ENCODE assay signal across 17 cellular contexts in the genomic region with DNA sequence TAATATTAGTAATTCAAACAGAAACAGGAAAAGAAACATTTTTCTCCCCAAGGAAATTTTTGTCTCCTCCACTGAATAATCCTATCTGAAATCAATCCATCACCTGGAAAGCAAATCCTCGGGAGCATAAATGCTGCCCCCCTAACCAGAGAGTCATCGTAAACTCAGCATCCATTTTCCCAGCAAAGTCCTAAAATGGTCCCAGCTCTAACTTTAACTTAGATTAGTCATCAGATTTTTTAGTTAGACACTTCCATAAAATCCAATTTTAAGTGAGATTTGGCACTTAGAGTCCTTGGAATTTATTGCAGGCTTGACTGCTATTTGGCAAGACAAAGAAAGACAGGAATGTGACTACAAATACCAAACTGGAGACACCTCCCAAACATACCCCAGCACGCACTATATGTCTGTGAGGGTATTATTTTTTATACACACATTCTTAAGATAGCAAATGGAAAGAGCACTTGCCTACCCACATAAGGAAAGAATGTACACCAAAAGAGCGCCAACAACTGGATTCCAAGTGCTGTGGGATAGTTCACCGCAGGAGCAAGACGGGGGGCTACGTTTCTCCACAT. TPM values are rescaled to one million over a fixed set of nuclear protein-coding genes. Genes with fewer than 3 reads are reported as not detected.
A peak's percentile ranks its signal among the peaks of the same experiment; 100 is the strongest.
DNase-seq lines count a peak whose midpoint lies in the region; ATAC-seq, FAIRE-seq and TF ChIP-seq lines count a peak whose summit lies in the region.
"Had no signal": no experiment of that assay in that cellular context is flagged by ENCODE, and none has a peak within 500 bp of the region (broad histone marks: within the 10 kb centered on the region; RNA-seq: fewer than 3 reads in every experiment).

No MANE protein-coding gene starts in this region.

- H3K4me3 ChIP-seq in AG10803 (ENCODE audit: low read length), result no peak overlapping the region
- H3K4me3 ChIP-seq in SK-N-SH (ENCODE audit: low read depth in 2 of 2, low read length in 1 of 2), result no peak overlapping the region
- no peak overlapping the region for H3K4me3 ChIP-seq in fibroblast of the aortic adventitia (ENCODE audit: low read depth, low read length)
- H3K4me3 ChIP-seq in skeletal muscle satellite cell (ENCODE audit: low read length), result no peak overlapping the region
- H3K4me3 ChIP-seq in HepG2 (replicated peaks in 1 of 3; ENCODE audit: insufficient read depth in 1 of 3, low read depth in 2 of 3, low read length in 3 of 3), result no peak overlapping the region
- H3K4me3 ChIP-seq: ovary, smooth muscle cell, tibial nerve had no signal

- no peaks in the 10 kb centered on the region for H3K9me3 ChIP-seq in SK-N-SH
- H3K9me3 ChIP-seq in skeletal muscle satellite cell (replicated peaks; ENCODE audit: low read length), result no peaks in the 10 kb centered on the region
- no peaks in the 10 kb centered on the region for H3K9me3 ChIP-seq in HepG2 (ENCODE audit: low read length)
- H3K9me3 ChIP-seq: ovary, tibial nerve had no signal

- H3K36me3 ChIP-seq in SK-N-SH (replicated peaks in 1 of 2; ENCODE audit: control insufficient read depth in 1 of 2, insufficient read depth in 2 of 2, low read length in 1 of 2), result peaks cover 71 to 92% of the 10 kb centered on the region in 2 experiments
- H3K36me3 ChIP-seq in skeletal muscle satellite cell (ENCODE audit: insufficient read depth, low read length), result peaks cover 70% of the 10 kb centered on the region
- H3K36me3 ChIP-seq in HepG2 (replicated peaks in 1 of 2; ENCODE audit: control insufficient read depth in 1 of 2, insufficient read depth in 2 of 2, low read length in 2 of 2), result peaks cover 14 to 68% of the 10 kb centered on the region in 2 experiments
- H3K36me3 ChIP-seq: ovary had no signal

- no peaks in the 10 kb centered on the region for H3K9me2 ChIP-seq in SK-N-SH

- intact Hi-C loops in HepG2 (cut with micrococcal nuclease; ENCODE audit: unreplicated experiment), result no loop called here

- H3F3A ChIP-seq in SK-N-SH (replicated peaks; ENCODE audit: insufficient read depth), result peaks cover 7% of the 10 kb centered on the region

- H4K20me1 ChIP-seq in SK-N-SH (ENCODE audit: insufficient read depth) (no peaks in the 10 kb centered on the region), HepG2 (ENCODE audit: insufficient read depth, low read length) (no peaks in the 10 kb centered on the region)

- WGBS in SK-N-SH (ENCODE audit: low lambda C conversion rate), result 78% methylated on average over 7 of the region's 7 CpGs
- WGBS in HepG2 (ENCODE audit: low lambda C conversion rate), result 97% methylated on average over 7 of the region's 7 CpGs

- CTCF ChIA-PET in SK-N-SH (lab: Yijun Ruan, JAX), result interaction anchor here (1.7 to 3.5 kb wide), 2 partner anchors 24 to 35 kb away, joined by 3 to 18 read pairs; no protein-coding TSS in a partner anchor
- CTCF ChIA-PET in HepG2 (lab: Yijun Ruan, JAX; ENCODE audit: low intra/inter-chr PET ratio, low total read pairs), result no interaction called here

- H3K9ac ChIP-seq in SK-N-SH (no peak overlapping the region), skeletal muscle satellite cell (ENCODE audit: low read depth, low read length) (peak overlapping the region; percentile 10), HepG2 (ENCODE audit: insufficient read depth, low read depth, low read length) (no peak overlapping the region)

- DNase-seq in AG10803 (ENCODE audit: low read depth) (peak; percentile 89), SK-N-SH (no peak), fibroblast of the aortic adventitia (ENCODE audit: low read depth) (peak; percentile 95), NCI-H524 (lab: John Stamatoyannopoulos, UW) (no peak), HepG2 (ENCODE audit: low spot score) (no peak)
- DNase-seq in activated CD4-positive, alpha-beta T cell treated with anti-CD3 and anti-CD28 coated beads, Interleukin-2, amount 50 U/mL, for 1 hour, result no peak
- DNase-seq: activated CD4-positive, alpha-beta T cell treated with anti-CD3 and anti-CD28 coated beads for 4 hours; central memory CD4-positive, alpha-beta T cell; HCEC 1CT; MV-4-11; NCI-H2029 treated with DMSO at 0.1 percent for 48 hours; ovary had no signal

- BruUV-seq in HepG2 (replicated peaks; lab: Mats Ljungman, UMichigan), result no TSS peak

- no peak overlapping the region for H3K4me2 ChIP-seq in SK-N-SH
- H3K4me2 ChIP-seq in skeletal muscle satellite cell (ENCODE audit: low read length), result peak overlapping the region; percentile 32
- H3K4me2 ChIP-seq in HepG2 (ENCODE audit: low read depth, low read length), result no peak overlapping the region
- H3K4me2 ChIP-seq: smooth muscle cell had no signal

- FAIRE-seq in HepG2 (lab: Jason Lieb, UNC), result no peak
- FAIRE-seq: frontal cortex had no signal

- H3K4me1 ChIP-seq in SK-N-SH (ENCODE audit: control insufficient read depth in 1 of 2, insufficient read depth in 2 of 2, low read depth in 1 of 2, low read length in 1 of 2), result no peaks in the 10 kb centered on the region; a peak in 1 of 4 replicates
- H3K4me1 ChIP-seq in skeletal muscle satellite cell (ENCODE audit: control insufficient read depth, insufficient read depth, low read length), result peaks cover 9% of the 10 kb centered on the region
- H3K4me1 ChIP-seq in HepG2 (ENCODE audit: insufficient read depth, low read length), result no peaks in the 10 kb centered on the region

- TF ChIP-seq RAD21 in SK-N-SH (IDR thresholded peaks at IDR 0.05; ENCODE audit: low read length), result no peak
- no peak for TF ChIP-seq RAD21 in HepG2 (CRISPR knock-in tag; IDR thresholded peaks at IDR 0.05)

- in situ Hi-C loops in HepG2 (cut with HindIII; ENCODE audit: extremely low pct_ligation_motif_present, low pct_unique_long_range_greater_than_20kb), result no loop called here

- TF ChIP-seq EP300 in SK-N-SH (IDR thresholded peaks at IDR 0.05; ENCODE audit: borderline replicate concordance in 1 of 2, low read depth in 1 of 2, low read length in 1 of 2) (no peak), HepG2 (IDR thresholded peaks at IDR 0.05; ENCODE audit: low read depth in 2 of 2, low read length in 2 of 2) (no peak), HepG2 (CRISPR knock-in tag; IDR thresholded peaks at IDR 0.05; ENCODE audit: borderline replicate concordance) (no peak)

- no peak for TF ChIP-seq POLR2A in HepG2 (IDR thresholded peaks at IDR 0.05; ENCODE audit: insufficient read depth in 1 of 2, low read depth in 2 of 2, low read length in 2 of 2)

- POLR2A ChIA-PET in SK-N-SH (lab: Yijun Ruan, JAX) (no interaction called here), HepG2 (lab: Yijun Ruan, JAX) (no interaction called here)

- H2AFZ ChIP-seq in SK-N-SH (ENCODE audit: low read depth), result no peak overlapping the region
- H2AFZ ChIP-seq in HepG2 (ENCODE audit: low read length), result no peak overlapping the region

- ATAC-seq in HG03280 (IDR thresholded peaks at IDR 0.05; ENCODE audit: unreplicated experiment) (no peak), HepG2 (no peak)

- no peaks in the 10 kb centered on the region for H3K27me3 ChIP-seq in SK-N-SH (ENCODE audit: insufficient read depth)
- no peaks in the 10 kb centered on the region for H3K27me3 ChIP-seq in skeletal muscle satellite cell (ENCODE audit: control insufficient read depth, insufficient read depth, low read length)
- no peaks in the 10 kb centered on the region for H3K27me3 ChIP-seq in HepG2 (ENCODE audit: control insufficient read depth in 1 of 2, insufficient read depth in 2 of 2, low read length in 2 of 2)
- H3K27me3 ChIP-seq: ovary, tibial nerve had no signal

- TF ChIP-seq CTCF in AG10803 (conservative IDR thresholded peaks at IDR 0.05; ENCODE audit: low read length), result no peak
- TF ChIP-seq CTCF in SK-N-SH (IDR thresholded peaks at IDR 0.05), result no peak
- no peak for TF ChIP-seq CTCF in fibroblast of the aortic adventitia (IDR thresholded peaks at IDR 0.05; ENCODE audit: insufficient read depth, low read length)
- no peak for TF ChIP-seq CTCF in HepG2 (CRISPR knock-in tag; IDR thresholded peaks at IDR 0.05)

- H3K27ac ChIP-seq in SK-N-SH (ENCODE audit: low read depth in 2 of 2, low read length in 1 of 2), result peak overlapping the region; percentile 23 to 58; a peak in 1 of 4 replicates
- no peak overlapping the region for H3K27ac ChIP-seq in HepG2 (ENCODE audit: extremely low read length, insufficient read depth, low read length)
- H3K27ac ChIP-seq: ovary, tibial nerve had no signal

- H3K79me2 ChIP-seq in SK-N-SH (ENCODE audit: insufficient read depth) (peaks cover 12% of the 10 kb centered on the region; the same call in 1 of the 2 replicates), HepG2 (ENCODE audit: insufficient read depth, low read length) (no peaks in the 10 kb centered on the region)

RNA-seq across cellular contexts. Expression of a gene that starts 15.4 kb away (rescaled TPM):
- polyA plus RNA-seq in SK-N-SH (2012; rRNA removed) (28.6 and 32.7 TPM in 2 replicates), HepG2 (2011; rRNA removed) (11.0 and 11.4 TPM in 2 replicates)
- polyA plus RNA-seq in SK-N-SH (2012; cell fraction: cytosol; rRNA removed), result 32.0 and 37.7 TPM in 2 replicates
- 30.1 and 30.7 TPM in 2 replicates for polyA plus RNA-seq in SK-N-SH (2012; cell fraction: nucleus; rRNA removed)
- total RNA-seq in fibroblast of the aortic adventitia (ENCODE audit: low replicate concordance) (22.1 and 69.7 TPM in 2 replicates), HepG2 (2016; rRNA removed; fragmentation: Illumina TruSeq; extraction: Trizol) (50.3 and 69.5 TPM in 2 replicates)
- total RNA-seq in skeletal muscle satellite cell (2012; rRNA removed), result 28.1 and 29.9 TPM in 2 replicates
- total RNA-seq in HepG2 (2016; cell fraction: cytosol; rRNA removed; fragmentation: Illumina TruSeq; extraction: Trizol; ENCODE audit: low read depth), result 3.1 and 4.2 TPM in 2 replicates
- 51.9 and 71.9 TPM in 2 replicates for total RNA-seq in HepG2 (2016; cell fraction: insoluble cytoplasmic fraction; rRNA removed; fragmentation: Illumina TruSeq; extraction: Trizol)
- total RNA-seq in HepG2 (2016; cell fraction: membrane; rRNA removed; fragmentation: Illumina TruSeq; extraction: Trizol), result 10.6 and 11.3 TPM in 2 replicates
- 32.1 and 34.3 TPM in 2 replicates for total RNA-seq in HepG2 (2016; cell fraction: nucleus; rRNA removed; fragmentation: Illumina TruSeq; extraction: Trizol)
- 8.5 and 10.4 TPM in 2 replicates for polyA plus RNA-seq in HepG2 (2011; cell fraction: cytosol; rRNA removed)
- polyA plus RNA-seq in HepG2 (2011; cell fraction: nucleus; rRNA removed), result 9.3 and 11.8 TPM in 2 replicates
- 12.4 and 14.8 TPM in 2 replicates for polyA plus RNA-seq in HepG2 (2012)
- polyA plus RNA-seq in HepG2 (2016; cell fraction: cytosol; fragmentation: Illumina TruSeq; extraction: Trizol; ENCODE audit: low read depth), result 4.1 and 4.2 TPM in 2 replicates
- polyA plus RNA-seq in HepG2 (2016; cell fraction: insoluble cytoplasmic fraction; fragmentation: Illumina TruSeq; extraction: Trizol; ENCODE audit: low read depth), result 56.4 and 64.1 TPM in 2 replicates
- 7.3 TPM in 2 replicates for polyA plus RNA-seq in HepG2 (2016; cell fraction: membrane; fragmentation: Illumina TruSeq; extraction: Trizol; ENCODE audit: low read depth)
- polyA plus RNA-seq in HepG2 (2016; cell fraction: nucleus; fragmentation: Illumina TruSeq; extraction: Trizol; ENCODE audit: insufficient read depth, low read depth), result 35.9 and 42.3 TPM in 2 replicates
- polyA minus RNA-seq in HepG2 (2011; rRNA and poly(A)+ RNA removed; ENCODE audit: low replicate concordance), result 15.5 and 28.5 TPM in 2 replicates
- 7.4 and 12.4 TPM in 2 replicates for polyA minus RNA-seq in HepG2 (2011; cell fraction: cytosol; rRNA and poly(A)+ RNA removed)
- polyA minus RNA-seq in HepG2 (2011; cell fraction: nucleus; rRNA and poly(A)+ RNA removed), result 28.8 and 30.6 TPM in 2 replicates

RNA-seq across cellular contexts. Expression of a gene that starts 15.4 kb away (rescaled TPM):
- polyA plus RNA-seq in SK-N-SH (2012; rRNA removed) (7.6 and 10.8 TPM in 2 replicates), HepG2 (2011; rRNA removed) (7.9 and 10.8 TPM in 2 replicates)
- polyA plus RNA-seq in SK-N-SH (2012; cell fraction: cytosol; rRNA removed), result 11.5 and 15.3 TPM in 2 replicates
- 2.8 and 6.3 TPM in 2 replicates for polyA plus RNA-seq in SK-N-SH (2012; cell fraction: nucleus; rRNA removed)
- total RNA-seq in fibroblast of the aortic adventitia (ENCODE audit: low replicate concordance) (9.3 and 18.3 TPM in 2 replicates), HepG2 (2016; rRNA removed; fragmentation: Illumina TruSeq; extraction: Trizol) (5.6 and 5.9 TPM in 2 replicates)
- 7.4 and 10.9 TPM in 2 replicates for total RNA-seq in skeletal muscle satellite cell (2012; rRNA removed)
- 2.8 and 3.3 TPM in 2 replicates for total RNA-seq in HepG2 (2016; cell fraction: cytosol; rRNA removed; fragmentation: Illumina TruSeq; extraction: Trizol; ENCODE audit: low read depth)
- total RNA-seq in HepG2 (2016; cell fraction: insoluble cytoplasmic fraction; rRNA removed; fragmentation: Illumina TruSeq; extraction: Trizol), result 4.9 and 6.3 TPM in 2 replicates
- total RNA-seq in HepG2 (2016; cell fraction: membrane; rRNA removed; fragmentation: Illumina TruSeq; extraction: Trizol), result 6.2 and 6.3 TPM in 2 replicates
- 3.9 and 4.2 TPM in 2 replicates for total RNA-seq in HepG2 (2016; cell fraction: nucleus; rRNA removed; fragmentation: Illumina TruSeq; extraction: Trizol)
- 5.5 and 8.7 TPM in 2 replicates for polyA plus RNA-seq in HepG2 (2011; cell fraction: cytosol; rRNA removed)
- polyA plus RNA-seq in HepG2 (2011; cell fraction: nucleus; rRNA removed), result 2.3 and 3.2 TPM in 2 replicates
- 10.1 and 12.1 TPM in 2 replicates for polyA plus RNA-seq in HepG2 (2012)
- polyA plus RNA-seq in HepG2 (2016; cell fraction: cytosol; fragmentation: Illumina TruSeq; extraction: Trizol; ENCODE audit: low read depth), result 2.8 and 3.1 TPM in 2 replicates
- 6.1 and 6.3 TPM in 2 replicates for polyA plus RNA-seq in HepG2 (2016; cell fraction: insoluble cytoplasmic fraction; fragmentation: Illumina TruSeq; extraction: Trizol; ENCODE audit: low read depth)
- polyA plus RNA-seq in HepG2 (2016; cell fraction: membrane; fragmentation: Illumina TruSeq; extraction: Trizol; ENCODE audit: low read depth), result 5.4 and 5.6 TPM in 2 replicates
- polyA plus RNA-seq in HepG2 (2016; cell fraction: nucleus; fragmentation: Illumina TruSeq; extraction: Trizol; ENCODE audit: insufficient read depth, low read depth), result 3.6 and 4.3 TPM in 2 replicates
- 5.1 and 6.9 TPM in 2 replicates for polyA minus RNA-seq in HepG2 (2011; rRNA and poly(A)+ RNA removed; ENCODE audit: low replicate concordance)
- polyA minus RNA-seq in HepG2 (2011; cell fraction: cytosol; rRNA and poly(A)+ RNA removed), result 3.3 and 4.0 TPM in 2 replicates
- 9.0 and 14.3 TPM in 2 replicates for polyA minus RNA-seq in HepG2 (2011; cell fraction: nucleus; rRNA and poly(A)+ RNA removed)

RNA-seq across cellular contexts. Expression of a gene that starts 24.8 kb away (rescaled TPM):
- polyA plus RNA-seq in SK-N-SH (2012; rRNA removed), result 2.7 and 3.4 TPM in 2 replicates
- 1.3 and 1.4 TPM in 2 replicates for polyA plus RNA-seq in SK-N-SH (2012; cell fraction: cytosol; rRNA removed)
- 15.5 and 27.6 TPM in 2 replicates for polyA plus RNA-seq in SK-N-SH (2012; cell fraction: nucleus; rRNA removed)
- 0.45 and 1.1 TPM in 2 replicates for total RNA-seq in fibroblast of the aortic adventitia (ENCODE audit: low replicate concordance)
- total RNA-seq in skeletal muscle satellite cell (2012; rRNA removed), result 0.51 and 111 TPM in 2 replicates
- 1.6 and 4.5 TPM in 2 replicates for total RNA-seq in HepG2 (2016; rRNA removed; fragmentation: Illumina TruSeq; extraction: Trizol)
- 0.97 and 2.0 TPM in 2 replicates for total RNA-seq in HepG2 (2016; cell fraction: cytosol; rRNA removed; fragmentation: Illumina TruSeq; extraction: Trizol; ENCODE audit: low read depth)
- 2.4 and 4.8 TPM in 2 replicates for total RNA-seq in HepG2 (2016; cell fraction: insoluble cytoplasmic fraction; rRNA removed; fragmentation: Illumina TruSeq; extraction: Trizol)
- total RNA-seq in HepG2 (2016; cell fraction: membrane; rRNA removed; fragmentation: Illumina TruSeq; extraction: Trizol), result 0.59 and 2.3 TPM in 2 replicates
- 6.7 and 8.5 TPM in 2 replicates for total RNA-seq in HepG2 (2016; cell fraction: nucleus; rRNA removed; fragmentation: Illumina TruSeq; extraction: Trizol)
- 2.5 and 4.3 TPM in 2 replicates for polyA plus RNA-seq in HepG2 (2011; rRNA removed)
- 0.53 and 0.67 TPM in 2 replicates for polyA plus RNA-seq in HepG2 (2011; cell fraction: cytosol; rRNA removed)
- polyA plus RNA-seq in HepG2 (2011; cell fraction: nucleus; rRNA removed), result 11.9 and 14.9 TPM in 2 replicates
- polyA plus RNA-seq in HepG2 (2012), result 5.1 and 5.5 TPM in 2 replicates
- polyA plus RNA-seq in HepG2 (2016; cell fraction: cytosol; fragmentation: Illumina TruSeq; extraction: Trizol; ENCODE audit: low read depth), result 0.67 and 0.83 TPM in 2 replicates
- 1.8 and 2.2 TPM in 2 replicates for polyA plus RNA-seq in HepG2 (2016; cell fraction: insoluble cytoplasmic fraction; fragmentation: Illumina TruSeq; extraction: Trizol; ENCODE audit: low read depth)
- polyA plus RNA-seq in HepG2 (2016; cell fraction: membrane; fragmentation: Illumina TruSeq; extraction: Trizol; ENCODE audit: low read depth), result 0.50 and 0.54 TPM in 2 replicates
- 23.0 and 26.3 TPM in 2 replicates for polyA plus RNA-seq in HepG2 (2016; cell fraction: nucleus; fragmentation: Illumina TruSeq; extraction: Trizol; ENCODE audit: insufficient read depth, low read depth)
- 1.3 and 1.7 TPM in 2 replicates for polyA minus RNA-seq in HepG2 (2011; rRNA and poly(A)+ RNA removed; ENCODE audit: low replicate concordance)
- 0.70 TPM in 1 of 2 replicates, not detected in the other for polyA minus RNA-seq in HepG2 (2011; cell fraction: cytosol; rRNA and poly(A)+ RNA removed)
- 5.0 and 5.2 TPM in 2 replicates for polyA minus RNA-seq in HepG2 (2011; cell fraction: nucleus; rRNA and poly(A)+ RNA removed)

RNA-seq across cellular contexts. Expression of a gene that starts 47.9 kb away (rescaled TPM):
- polyA plus RNA-seq in SK-N-SH (2012; rRNA removed), result 2.7 and 3.1 TPM in 2 replicates
- 1.1 and 1.9 TPM in 2 replicates for polyA plus RNA-seq in SK-N-SH (2012; cell fraction: cytosol; rRNA removed)
- polyA plus RNA-seq in SK-N-SH (2012; cell fraction: nucleus; rRNA removed), result 0.88 and 3.4 TPM in 2 replicates
- total RNA-seq in fibroblast of the aortic adventitia (ENCODE audit: low replicate concordance), result 4.1 and 6.2 TPM in 2 replicates
- total RNA-seq in skeletal muscle satellite cell (2012; rRNA removed), result 1.3 and 2.3 TPM in 2 replicates
- 0.73 and 2.2 TPM in 2 replicates for total RNA-seq in HepG2 (2016; rRNA removed; fragmentation: Illumina TruSeq; extraction: Trizol)
- 1.3 and 1.8 TPM in 2 replicates for total RNA-seq in HepG2 (2016; cell fraction: cytosol; rRNA removed; fragmentation: Illumina TruSeq; extraction: Trizol; ENCODE audit: low read depth)
- 1.7 and 2.0 TPM in 2 replicates for total RNA-seq in HepG2 (2016; cell fraction: insoluble cytoplasmic fraction; rRNA removed; fragmentation: Illumina TruSeq; extraction: Trizol)
- 1.8 and 2.3 TPM in 2 replicates for total RNA-seq in HepG2 (2016; cell fraction: membrane; rRNA removed; fragmentation: Illumina TruSeq; extraction: Trizol)
- 1.0 and 1.6 TPM in 2 replicates for total RNA-seq in HepG2 (2016; cell fraction: nucleus; rRNA removed; fragmentation: Illumina TruSeq; extraction: Trizol)
- 1.3 and 1.8 TPM in 2 replicates for polyA plus RNA-seq in HepG2 (2011; rRNA removed)
- polyA plus RNA-seq in HepG2 (2011; cell fraction: cytosol; rRNA removed), result 0.56 and 1.4 TPM in 2 replicates
- polyA plus RNA-seq in HepG2 (2011; cell fraction: nucleus; rRNA removed), result 0.87 and 1.0 TPM in 2 replicates
- 1.2 and 3.6 TPM in 2 replicates for polyA plus RNA-seq in HepG2 (2012)
- 2.8 and 3.3 TPM in 2 replicates for polyA plus RNA-seq in HepG2 (2016; cell fraction: cytosol; fragmentation: Illumina TruSeq; extraction: Trizol; ENCODE audit: low read depth)
- 1.4 and 2.6 TPM in 2 replicates for polyA plus RNA-seq in HepG2 (2016; cell fraction: insoluble cytoplasmic fraction; fragmentation: Illumina TruSeq; extraction: Trizol; ENCODE audit: low read depth)
- polyA plus RNA-seq in HepG2 (2016; cell fraction: membrane; fragmentation: Illumina TruSeq; extraction: Trizol; ENCODE audit: low read depth), result 1.4 and 1.9 TPM in 2 replicates
- 2.5 and 5.7 TPM in 2 replicates for polyA plus RNA-seq in HepG2 (2016; cell fraction: nucleus; fragmentation: Illumina TruSeq; extraction: Trizol; ENCODE audit: insufficient read depth, low read depth)
- polyA minus RNA-seq in HepG2 (2011; rRNA and poly(A)+ RNA removed; ENCODE audit: low replicate concordance), result 0.50 TPM in 1 of 2 replicates, not detected in the other
- polyA minus RNA-seq in HepG2 (2011; cell fraction: cytosol; rRNA and poly(A)+ RNA removed), result 0.26 and 1.3 TPM in 2 replicates
- polyA minus RNA-seq in HepG2 (2011; cell fraction: nucleus; rRNA and poly(A)+ RNA removed), result 0.64 and 1.4 TPM in 2 replicates

Comparison
In these comparisons a context has a peak if more than half of its experiments do, and no peak if none do; other contexts are left out.
1. DNase-seq: peak in AG10803 (single experiment) and fibroblast of the aortic adventitia (single experiment); none in SK-N-SH (single experiment), activated CD4-positive, alpha-beta T cell treated with anti-CD3 and anti-CD28 coated beads, Interleukin-2, amount 50 U/mL, for 1 hour (single experiment), NCI-H524 (0 of 2) and HepG2 (single experiment).